ENCODE assay signal across 9 cellular contexts in the genomic region with DNA sequence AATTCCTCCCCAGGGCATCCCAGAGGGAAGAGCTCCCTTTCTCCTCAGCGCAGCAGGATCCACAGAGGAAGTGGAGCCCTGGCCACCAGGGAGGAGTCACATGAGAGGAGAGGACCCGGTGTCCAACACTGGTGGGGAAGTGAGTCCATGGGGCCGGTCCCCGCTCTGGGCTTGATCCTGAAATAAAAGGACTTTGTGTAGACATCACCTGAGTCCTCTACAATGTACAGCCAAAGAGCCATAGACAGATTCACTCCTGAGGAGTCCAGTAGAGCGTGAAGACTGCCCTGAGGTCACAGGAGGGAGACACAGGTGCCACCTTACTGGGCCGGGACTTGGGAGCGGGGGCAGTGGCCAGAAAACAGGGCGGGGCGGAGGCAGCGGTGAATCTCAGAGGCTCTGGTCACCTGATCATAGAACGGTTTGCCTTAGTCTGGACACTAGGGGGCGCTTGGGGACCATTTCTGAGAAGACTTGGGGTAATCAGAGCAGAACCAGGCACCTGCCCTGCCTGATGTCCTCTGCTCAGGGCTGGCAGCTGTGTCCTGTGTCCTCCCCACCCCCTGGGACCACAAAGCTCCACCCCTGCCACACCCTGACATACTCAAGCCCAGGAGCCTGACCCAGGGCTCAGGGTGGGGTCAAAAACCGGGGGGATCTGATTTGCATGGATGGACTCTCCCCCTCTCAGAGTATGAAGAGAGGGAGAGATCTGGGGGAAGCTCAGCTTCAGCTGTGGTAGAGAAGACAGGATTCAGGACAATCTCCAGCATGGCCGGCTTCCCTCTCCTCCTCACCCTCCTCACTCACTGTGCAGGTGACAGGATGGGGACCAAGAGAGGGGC.
DNase-seq lines count a peak whose midpoint lies in the region; ATAC-seq and TF ChIP-seq lines count a peak whose summit lies in the region.
"Had no signal": no experiment of that assay in that cellular context is flagged by ENCODE, and none has a peak within 500 bp of the region (broad histone marks: within the 10 kb centered on the region; RNA-seq: fewer than 3 reads in every experiment).

No MANE protein-coding gene starts in this region.

- H3K4me1 Mint-ChIP-seq in neural crest cell = no peaks in the 10 kb centered on the region

- TF ChIP-seq CTCF in OCI-LY1 (IDR thresholded peaks at IDR 0.05; ENCODE audit: low read length) = peak; percentile 73
- peak; percentile 46 to 77 for TF ChIP-seq CTCF in fibroblast of lung (conservative IDR thresholded peaks at IDR 0.05 in 1 of 2, IDR thresholded peaks at IDR 0.05 in 1 of 2; ENCODE audit: low read depth in 1 of 2, low read length in 2 of 2)
- peak; percentile 75 for TF ChIP-seq CTCF in neural crest cell (conservative IDR thresholded peaks at IDR 0.05)

- peak; percentile 78 for ATAC-seq in GM19452 (IDR thresholded peaks at IDR 0.05; ENCODE audit: unreplicated experiment)

- H4K20me1 ChIP-seq in OCI-LY1 (ENCODE audit: insufficient read depth, low read length) (no peaks in the 10 kb centered on the region), fibroblast of lung (ENCODE audit: control insufficient read depth, extremely low read depth, insufficient read depth, low read length) (no peaks in the 10 kb centered on the region)

- H3K4me3 Mint-ChIP-seq in neural crest cell = no peak overlapping the region
- H3K4me3 Mint-ChIP-seq: T-helper 1 cell treated with Interleukin-12 subunit alpha and Interleukin-12 subunit beta and Interleukin-4 antibody, amounts not matched to agents 30 μg/mL and 1 μg/mL, for 36 hours had no signal

- DNase-seq in CD1c-positive myeloid dendritic cell (ENCODE audit: extremely low spot score) (peak; percentile 84), activated T-cell treated with anti-CD3 and anti-CD28 coated beads for 24 hours (ENCODE audit: low read depth) (peak; percentile 66), fibroblast of lung (ENCODE audit: low read depth in 2 of 2) (peak; percentile 23 to 60), neural crest cell (ENCODE audit: low read depth, low spot score) (peak; percentile 90), substantia nigra (lab: John Stamatoyannopoulos, UW) (peak in 45 of 49 donors; percentile 25 to 88 (median 70))
- peak; percentile 57 for DNase-seq in Jurkat, Clone E6-1 (ENCODE audit: low read depth, low spot score)

- H3K27ac ChIP-seq in OCI-LY1 (ENCODE audit: low read depth, low read length, poor library complexity, severe bottlenecking) (peak overlapping the region; percentile 69), fibroblast of lung (ENCODE audit: insufficient read depth, low read length) (no peak overlapping the region), substantia nigra (ENCODE audit: low read depth, low read length, poor library complexity, severe bottlenecking) (no peak overlapping the region)

- H3K9me3 ChIP-seq in OCI-LY1 (ENCODE audit: low read length) = no peaks in the 10 kb centered on the region
- H3K9me3 ChIP-seq in fibroblast of lung (ENCODE audit: control insufficient read depth, insufficient read depth, low read depth, low read length) = no peaks in the 10 kb centered on the region

- peaks cover 30% of the 10 kb centered on the region for H3K4me1 ChIP-seq in OCI-LY1 (ENCODE audit: insufficient read depth, low read length, severe bottlenecking)
- no peaks in the 10 kb centered on the region for H3K4me1 ChIP-seq in fibroblast of lung (ENCODE audit: control insufficient read depth, extremely low read depth, insufficient read depth, low read length)

- H3K9ac ChIP-seq in OCI-LY1 (ENCODE audit: low read length) (peak overlapping the region; percentile 43; the same call in 1 of the 2 replicates), fibroblast of lung (ENCODE audit: insufficient read depth, low read length) (no peak overlapping the region)

- no peaks in the 10 kb centered on the region for H3K9me2 ChIP-seq in OCI-LY1 (ENCODE audit: low read depth, low read length)

- peaks cover 95% of the 10 kb centered on the region for H3K27me3 Mint-ChIP-seq in neural crest cell (ENCODE audit: low read depth)

- no peaks in the 10 kb centered on the region for H3K27me3 ChIP-seq in OCI-LY1 (ENCODE audit: insufficient read depth, low read length)
- H3K27me3 ChIP-seq in fibroblast of lung (ENCODE audit: control insufficient read depth, insufficient read depth, low read length) = no peaks in the 10 kb centered on the region

- H3K27ac Mint-ChIP-seq in neural crest cell (ENCODE audit: unreplicated experiment) = no peak overlapping the region
- H3K27ac Mint-ChIP-seq: T-helper 1 cell treated with Interleukin-12 subunit alpha and Interleukin-12 subunit beta and Interleukin-4 antibody, amounts not matched to agents 30 μg/mL and 1 μg/mL, for 36 hours had no signal

- H3F3A ChIP-seq in OCI-LY1 (ENCODE audit: insufficient read depth, low read length) = no peaks in the 10 kb centered on the region

- no peaks in the 10 kb centered on the region for H3K9me3 Mint-ChIP-seq in neural crest cell
- H3K9me3 Mint-ChIP-seq: T-helper 1 cell treated with Interleukin-12 subunit alpha and Interleukin-12 subunit beta and Interleukin-4 antibody, amounts not matched to agents 30 μg/mL and 1 μg/mL, for 36 hours had no signal

- H2AFZ ChIP-seq in OCI-LY1 (ENCODE audit: low read length) = no peak overlapping the region
- H2AFZ ChIP-seq in fibroblast of lung (ENCODE audit: low read length) = no peak overlapping the region

- H3K4me3 ChIP-seq in Jurkat, Clone E6-1 (ENCODE audit: low read length) = no peak overlapping the region
- H3K4me3 ChIP-seq in OCI-LY1 (ENCODE audit: low read depth, low read length, poor library complexity, severe bottlenecking) = peak overlapping the region; percentile 45
- no peak overlapping the region for H3K4me3 ChIP-seq in fibroblast of lung (replicated peaks in 1 of 4; ENCODE audit: control extremely low read depth in 1 of 4, insufficient read depth in 1 of 4, low read depth in 3 of 4, low read length in 4 of 4)

- peak overlapping the region; percentile 68 for H3K4me2 ChIP-seq in OCI-LY1 (ENCODE audit: low read length)
- H3K4me2 ChIP-seq in fibroblast of lung (ENCODE audit: extremely low read depth, insufficient read depth, low read length) = no peak overlapping the region

- H3K36me3 ChIP-seq in OCI-LY1 (ENCODE audit: insufficient read depth, low read length) (no peaks in the 10 kb centered on the region), fibroblast of lung (ENCODE audit: control insufficient read depth, insufficient read depth, low read length) (no peaks in the 10 kb centered on the region)

- no peaks in the 10 kb centered on the region for H3K36me3 Mint-ChIP-seq in neural crest cell (ENCODE audit: low read depth)

- no peaks in the 10 kb centered on the region for H3K79me2 ChIP-seq in OCI-LY1 (ENCODE audit: insufficient read depth, low read length)
- no peaks in the 10 kb centered on the region for H3K79me2 ChIP-seq in fibroblast of lung (ENCODE audit: control insufficient read depth, insufficient read depth, low read length)
